Comparison of ENCODE assay signal across 1 cellular context in genomic region chr4:169260217-169260866, GRCh38.
TF ChIP-seq lines count a peak whose summit lies in the region.

No MANE protein-coding gene starts in this region.

TF ChIP-seq in HepG2, 621 proteins besides CTCF, POLR2A, EP300 and RAD21 (continued from another document):
- TF ChIP-seq, protein P1, sequence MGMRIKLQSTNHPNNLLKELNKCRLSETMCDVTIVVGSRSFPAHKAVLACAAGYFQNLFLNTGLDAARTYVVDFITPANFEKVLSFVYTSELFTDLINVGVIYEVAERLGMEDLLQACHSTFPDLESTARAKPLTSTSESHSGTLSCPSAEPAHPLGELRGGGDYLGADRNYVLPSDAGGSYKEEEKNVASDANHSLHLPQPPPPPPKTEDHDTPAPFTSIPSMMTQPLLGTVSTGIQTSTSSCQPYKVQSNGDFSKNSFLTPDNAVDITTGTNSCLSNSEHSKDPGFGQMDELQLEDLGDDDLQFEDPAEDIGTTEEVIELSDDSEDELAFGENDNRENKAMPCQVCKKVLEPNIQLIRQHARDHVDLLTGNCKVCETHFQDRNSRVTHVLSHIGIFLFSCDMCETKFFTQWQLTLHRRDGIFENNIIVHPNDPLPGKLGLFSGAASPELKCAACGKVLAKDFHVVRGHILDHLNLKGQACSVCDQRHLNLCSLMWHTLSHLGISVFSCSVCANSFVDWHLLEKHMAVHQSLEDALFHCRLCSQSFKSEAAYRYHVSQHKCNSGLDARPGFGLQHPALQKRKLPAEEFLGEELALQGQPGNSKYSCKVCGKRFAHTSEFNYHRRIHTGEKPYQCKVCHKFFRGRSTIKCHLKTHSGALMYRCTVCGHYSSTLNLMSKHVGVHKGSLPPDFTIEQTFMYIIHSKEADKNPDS (CRISPR knock-in tag; IDR thresholded peaks at IDR 0.05), result no peak
- TF ChIP-seq ZNF383 (CRISPR knock-in tag; IDR thresholded peaks at IDR 0.05; ENCODE audit: borderline replicate concordance) (no peak), REXO4 (CRISPR knock-in tag; IDR thresholded peaks at IDR 0.05; ENCODE audit: borderline replicate concordance) (no peak), ZNF382 (CRISPR knock-in tag; IDR thresholded peaks at IDR 0.05; ENCODE audit: borderline replicate concordance) (no peak), ZNF432 (CRISPR knock-in tag; IDR thresholded peaks at IDR 0.05; ENCODE audit: borderline replicate concordance) (no peak), ZNF3 (CRISPR knock-in tag; IDR thresholded peaks at IDR 0.05) (no peak), NR1H2 (CRISPR knock-in tag; IDR thresholded peaks at IDR 0.05; ENCODE audit: borderline replicate concordance, low read depth) (no peak), CEBPG (CRISPR knock-in tag; IDR thresholded peaks at IDR 0.05) (no peak), ZNF550 (CRISPR knock-in tag; IDR thresholded peaks at IDR 0.05; ENCODE audit: borderline replicate concordance) (no peak), SRSF9 (IDR thresholded peaks at IDR 0.05; ENCODE audit: borderline replicate concordance, insufficient read depth, low read depth, low read length, poor library complexity, severe bottlenecking) (no peak), ZNF777 (CRISPR knock-in tag; IDR thresholded peaks at IDR 0.05) (no peak)
